In the genomic region with DNA sequence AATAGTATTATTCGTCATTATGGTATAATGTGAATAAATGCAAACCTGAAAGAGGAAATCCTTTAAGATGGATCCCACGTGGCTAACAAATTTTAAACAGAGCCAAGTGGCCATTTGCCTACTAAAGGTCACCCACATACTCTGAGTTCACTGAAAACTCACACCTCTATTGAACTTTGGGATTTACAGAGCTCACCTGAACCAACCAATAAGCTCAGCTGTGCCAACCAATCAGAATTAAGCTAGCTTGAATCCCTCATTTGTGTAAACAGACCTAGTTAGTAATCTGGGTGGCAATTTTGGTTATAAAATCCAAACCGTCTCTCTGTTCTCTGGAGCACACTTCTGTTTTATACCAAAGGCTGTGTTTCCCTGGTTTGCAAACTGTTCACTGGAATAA, we compare ENCODE assay signal across 19 cellular contexts. TPM values are rescaled to one million over a fixed set of nuclear protein-coding genes. Genes with fewer than 3 reads are reported as not detected.
DNase-seq lines count a peak whose midpoint lies in the region; ATAC-seq, FAIRE-seq and TF ChIP-seq lines count a peak whose summit lies in the region.
"Had no signal": no experiment of that assay in that cellular context is flagged by ENCODE, and none has a peak within 500 bp of the region (broad histone marks: within the 10 kb centered on the region; RNA-seq: fewer than 3 reads in every experiment).

No MANE protein-coding gene starts in this region.

- H3K9ac ChIP-seq in HepG2 (ENCODE audit: insufficient read depth, low read depth, low read length) = no peak overlapping the region

- H3K4me1 ChIP-seq in HepG2 (ENCODE audit: insufficient read depth, low read length) = peaks cover 61% of the 10 kb centered on the region
- H3K4me1 ChIP-seq in tibial artery = peaks cover 0 to 7% (median 5%) of the 10 kb centered on the region in 4 donors

- TF ChIP-seq POLR2A in HepG2 (IDR thresholded peaks at IDR 0.05; ENCODE audit: insufficient read depth in 1 of 2, low read depth in 2 of 2, low read length in 2 of 2) = no peak

- H4K20me1 ChIP-seq in HepG2 (ENCODE audit: insufficient read depth, low read length) = no peaks in the 10 kb centered on the region

- no TSS peak for BruUV-seq in HepG2 (replicated peaks; lab: Mats Ljungman, UMichigan)

- TF ChIP-seq CTCF in 22Rv1 (IDR thresholded peaks at IDR 0.05) (no peak), HepG2 (CRISPR knock-in tag; IDR thresholded peaks at IDR 0.05) (no peak), tibial artery (IDR thresholded peaks at IDR 0.05) (no peak), coronary artery (IDR thresholded peaks at IDR 0.05) (no peak)

- 0 out of 2 replicates have a peak overlapping the region, but pooled peaks have one; percentile 9 for H3K27ac ChIP-seq in 22Rv1
- H3K27ac ChIP-seq in HepG2 (ENCODE audit: extremely low read length, insufficient read depth, low read length) = no peak overlapping the region
- H3K27ac ChIP-seq in tibial artery = no peak overlapping the region
- H3K27ac ChIP-seq in coronary artery = no peak overlapping the region
- H3K27ac ChIP-seq: C4-2B had no signal

- FAIRE-seq in colon (lab: Jason Lieb, UNC) (peak; percentile 65), HepG2 (lab: Jason Lieb, UNC) (no peak)
- FAIRE-seq: D721Med, G401.6, GM12891, GM19239, HTR-8/SVneo had no signal

- in situ Hi-C loops in HepG2 (cut with HindIII; ENCODE audit: extremely low pct_ligation_motif_present, low pct_unique_long_range_greater_than_20kb) = no loop called here

- H3K4me3 ChIP-seq in HepG2 (replicated peaks in 1 of 3; ENCODE audit: insufficient read depth in 1 of 3, low read depth in 2 of 3, low read length in 3 of 3) (no peak overlapping the region; a peak in 1 of 6 replicates), tibial artery (no peak overlapping the region), coronary artery (no peak overlapping the region)

- H3K79me2 ChIP-seq in HepG2 (ENCODE audit: insufficient read depth, low read length) = peaks cover 3% of the 10 kb centered on the region

- no peak overlapping the region for H2AFZ ChIP-seq in HepG2 (ENCODE audit: low read length)

- H3K9me3 ChIP-seq in HepG2 (ENCODE audit: low read length) (no peaks in the 10 kb centered on the region), tibial artery (peaks cover 0 to 2% (median 0%) of the 10 kb centered on the region in 3 donors)
- H3K9me3 ChIP-seq: Caco-2 had no signal

- H3K36me3 ChIP-seq in HepG2 (replicated peaks in 1 of 2; ENCODE audit: control insufficient read depth in 1 of 2, insufficient read depth in 2 of 2, low read length in 2 of 2) = no peaks in the 10 kb centered on the region
- H3K36me3 ChIP-seq in tibial artery = no peaks in the 10 kb centered on the region

- ATAC-seq in HepG2 (peak; percentile 24), GM21528 (IDR thresholded peaks at IDR 0.05; ENCODE audit: low FRiP score, unreplicated experiment) (no peak)

- WGBS in HepG2 (ENCODE audit: low lambda C conversion rate) = 6% methylated on average over 3 of the region's 3 CpGs

- intact Hi-C loops in HepG2 (cut with micrococcal nuclease; ENCODE audit: unreplicated experiment) = no loop called here
- intact Hi-C loops in tibial artery (cut with DNase I; ENCODE audit: low total_unique reads) = no loop called here

- H3K4me2 ChIP-seq in HepG2 (ENCODE audit: low read depth, low read length) = peak overlapping the region; percentile 56

- CTCF ChIA-PET in HepG2 (lab: Yijun Ruan, JAX; ENCODE audit: low intra/inter-chr PET ratio, low total read pairs) = no interaction called here

- DNase-seq in HepG2 (ENCODE audit: low spot score) (peak; percentile 66), mucosa of gallbladder (ENCODE audit: low spot score) (peak; percentile 53), tibial artery (no peak), coronary artery (ENCODE audit: low spot score) (no peak), Kasumi-1 (lab: John Stamatoyannopoulos, UW) (no peak)
- DNase-seq: ACHN; Caco-2; CD4-positive, alpha-beta T cell; GOT3; H7 had no signal

- no peak for TF ChIP-seq EP300 in HepG2 (IDR thresholded peaks at IDR 0.05; ENCODE audit: low read depth in 2 of 2, low read length in 2 of 2)
- TF ChIP-seq EP300 in HepG2 (CRISPR knock-in tag; IDR thresholded peaks at IDR 0.05; ENCODE audit: borderline replicate concordance) = no peak

- POLR2A ChIA-PET in HepG2 (lab: Yijun Ruan, JAX) = interaction anchor here (1.0 to 1.3 kb wide), 2 partner anchors 25 to 27 kb away, joined by 4 to 5 read pairs; partner anchors contain the start of gene HSD17B11

- H3K27me3 ChIP-seq in HepG2 (ENCODE audit: control insufficient read depth in 1 of 2, insufficient read depth in 2 of 2, low read length in 2 of 2) (no peaks in the 10 kb centered on the region; a peak in 1 of 5 replicates), tibial artery (no peaks in the 10 kb centered on the region)

- TF ChIP-seq RAD21 in HepG2 (CRISPR knock-in tag; IDR thresholded peaks at IDR 0.05) = no peak

TF ChIP-seq in HepG2, 621 proteins besides CTCF, POLR2A, EP300 and RAD21 (continues in another document):
- TF ChIP-seq, protein P1, sequence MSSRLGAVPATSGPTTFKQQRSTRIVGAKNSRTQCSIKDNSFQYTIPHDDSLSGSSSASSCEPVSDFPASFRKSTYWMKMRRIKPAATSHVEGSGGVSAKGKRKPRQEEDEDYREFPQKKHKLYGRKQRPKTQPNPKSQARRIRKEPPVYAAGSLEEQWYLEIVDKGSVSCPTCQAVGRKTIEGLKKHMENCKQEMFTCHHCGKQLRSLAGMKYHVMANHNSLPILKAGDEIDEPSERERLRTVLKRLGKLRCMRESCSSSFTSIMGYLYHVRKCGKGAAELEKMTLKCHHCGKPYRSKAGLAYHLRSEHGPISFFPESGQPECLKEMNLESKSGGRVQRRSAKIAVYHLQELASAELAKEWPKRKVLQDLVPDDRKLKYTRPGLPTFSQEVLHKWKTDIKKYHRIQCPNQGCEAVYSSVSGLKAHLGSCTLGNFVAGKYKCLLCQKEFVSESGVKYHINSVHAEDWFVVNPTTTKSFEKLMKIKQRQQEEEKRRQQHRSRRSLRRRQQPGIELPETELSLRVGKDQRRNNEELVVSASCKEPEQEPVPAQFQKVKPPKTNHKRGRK (CRISPR knock-in tag; IDR thresholded peaks at IDR 0.05) = no peak
- TF ChIP-seq MZF1 (CRISPR knock-in tag; IDR thresholded peaks at IDR 0.05; ENCODE audit: borderline replicate concordance) (no peak), PTBP1 (IDR thresholded peaks at IDR 0.05; ENCODE audit: low read depth, low read length, poor library complexity, severe bottlenecking) (no peak), ZSCAN30 (CRISPR knock-in tag; IDR thresholded peaks at IDR 0.05) (no peak)

RNA-seq across cellular contexts. Expression of gene NUDT9, which starts 5.4 kb away (rescaled TPM):
- total RNA-seq in HepG2 (2016; rRNA removed; fragmentation: Illumina TruSeq; extraction: Trizol) (9.7 and 10.4 TPM in 2 replicates), mucosa of gallbladder (56.9 TPM)
- total RNA-seq in HepG2 (2016; cell fraction: cytosol; rRNA removed; fragmentation: Illumina TruSeq; extraction: Trizol; ENCODE audit: low read depth) = 4.4 and 4.5 TPM in 2 replicates
- total RNA-seq in HepG2 (2016; cell fraction: insoluble cytoplasmic fraction; rRNA removed; fragmentation: Illumina TruSeq; extraction: Trizol) = 8.4 and 12.1 TPM in 2 replicates
- total RNA-seq in HepG2 (2016; cell fraction: membrane; rRNA removed; fragmentation: Illumina TruSeq; extraction: Trizol) = 6.1 and 6.5 TPM in 2 replicates
- 12.8 and 15.6 TPM in 2 replicates for total RNA-seq in HepG2 (2016; cell fraction: nucleus; rRNA removed; fragmentation: Illumina TruSeq; extraction: Trizol)
- 11.2 and 12.3 TPM in 2 replicates for polyA plus RNA-seq in HepG2 (2011; rRNA removed)
- polyA plus RNA-seq in HepG2 (2011; cell fraction: cytosol; rRNA removed) = 7.3 and 10.3 TPM in 2 replicates
- polyA plus RNA-seq in HepG2 (2011; cell fraction: nucleus; rRNA removed) = 6.9 and 8.4 TPM in 2 replicates
- polyA plus RNA-seq in HepG2 (2012) = 19.7 and 20.0 TPM in 2 replicates
- polyA plus RNA-seq in HepG2 (2016; cell fraction: cytosol; fragmentation: Illumina TruSeq; extraction: Trizol; ENCODE audit: low read depth) = 8.1 and 8.4 TPM in 2 replicates
- polyA plus RNA-seq in HepG2 (2016; cell fraction: insoluble cytoplasmic fraction; fragmentation: Illumina TruSeq; extraction: Trizol; ENCODE audit: low read depth) = 22.9 and 26.8 TPM in 2 replicates
- polyA plus RNA-seq in HepG2 (2016; cell fraction: membrane; fragmentation: Illumina TruSeq; extraction: Trizol; ENCODE audit: low read depth) = 7.6 and 9.6 TPM in 2 replicates
- polyA plus RNA-seq in HepG2 (2016; cell fraction: nucleus; fragmentation: Illumina TruSeq; extraction: Trizol; ENCODE audit: insufficient read depth, low read depth) = 41.0 and 46.0 TPM in 2 replicates
- polyA minus RNA-seq in HepG2 (2011; rRNA and poly(A)+ RNA removed; ENCODE audit: low replicate concordance) = 9.9 and 15.3 TPM in 2 replicates
- polyA minus RNA-seq in HepG2 (2011; cell fraction: cytosol; rRNA and poly(A)+ RNA removed) = 6.2 and 9.4 TPM in 2 replicates
- polyA minus RNA-seq in HepG2 (2011; cell fraction: nucleus; rRNA and poly(A)+ RNA removed) = 21.8 and 27.0 TPM in 2 replicates

RNA-seq across cellular contexts. Expression of gene HSD17B11, which starts 26.0 kb away (rescaled TPM):
- total RNA-seq in HepG2 (2016; rRNA removed; fragmentation: Illumina TruSeq; extraction: Trizol) (120 and 158 TPM in 2 replicates), mucosa of gallbladder (264 TPM)
- 37.4 and 46.0 TPM in 2 replicates for total RNA-seq in HepG2 (2016; cell fraction: cytosol; rRNA removed; fragmentation: Illumina TruSeq; extraction: Trizol; ENCODE audit: low read depth)
- 110 and 160 TPM in 2 replicates for total RNA-seq in HepG2 (2016; cell fraction: insoluble cytoplasmic fraction; rRNA removed; fragmentation: Illumina TruSeq; extraction: Trizol)
- 80.0 and 109 TPM in 2 replicates for total RNA-seq in HepG2 (2016; cell fraction: membrane; rRNA removed; fragmentation: Illumina TruSeq; extraction: Trizol)
- total RNA-seq in HepG2 (2016; cell fraction: nucleus; rRNA removed; fragmentation: Illumina TruSeq; extraction: Trizol) = 123 and 135 TPM in 2 replicates
- polyA plus RNA-seq in HepG2 (2011; rRNA removed) = 99.1 and 121 TPM in 2 replicates
- polyA plus RNA-seq in HepG2 (2011; cell fraction: cytosol; rRNA removed) = 45.0 and 85.9 TPM in 2 replicates
- 16.3 and 22.2 TPM in 2 replicates for polyA plus RNA-seq in HepG2 (2011; cell fraction: nucleus; rRNA removed)
- 185 and 257 TPM in 2 replicates for polyA plus RNA-seq in HepG2 (2012)
- polyA plus RNA-seq in HepG2 (2016; cell fraction: cytosol; fragmentation: Illumina TruSeq; extraction: Trizol; ENCODE audit: low read depth) = 40.7 and 42.3 TPM in 2 replicates
- 99.3 and 110 TPM in 2 replicates for polyA plus RNA-seq in HepG2 (2016; cell fraction: insoluble cytoplasmic fraction; fragmentation: Illumina TruSeq; extraction: Trizol; ENCODE audit: low read depth)
- 66.9 and 69.9 TPM in 2 replicates for polyA plus RNA-seq in HepG2 (2016; cell fraction: membrane; fragmentation: Illumina TruSeq; extraction: Trizol; ENCODE audit: low read depth)
- 168 and 180 TPM in 2 replicates for polyA plus RNA-seq in HepG2 (2016; cell fraction: nucleus; fragmentation: Illumina TruSeq; extraction: Trizol; ENCODE audit: insufficient read depth, low read depth)
- polyA minus RNA-seq in HepG2 (2011; rRNA and poly(A)+ RNA removed; ENCODE audit: low replicate concordance) = 14.6 and 50.4 TPM in 2 replicates
- polyA minus RNA-seq in HepG2 (2011; cell fraction: cytosol; rRNA and poly(A)+ RNA removed) = 52.1 and 76.8 TPM in 2 replicates
- polyA minus RNA-seq in HepG2 (2011; cell fraction: nucleus; rRNA and poly(A)+ RNA removed) = 62.1 and 76.0 TPM in 2 replicates

Comparison
In these comparisons a context has a peak if more than half of its experiments do, and no peak if none do; other contexts are left out.
1. DNase-seq: peak in HepG2 (single experiment) and mucosa of gallbladder (single experiment); none in tibial artery (0 of 2), coronary artery (single experiment) and Kasumi-1 (0 of 2).